ENCODE assay signal across 8 cellular contexts in genomic region chr4:2843023-2843908, GRCh38. TPM values are rescaled to one million over a fixed set of nuclear protein-coding genes. Genes with fewer than 3 reads are reported as not detected.
A peak's percentile ranks its signal among the peaks of the same experiment; 100 is the strongest.
DNase-seq lines count a peak whose midpoint lies in the region; ATAC-seq and TF ChIP-seq lines count a peak whose summit lies in the region.

Gene ADD1, plus strand, starts transcription at chr4:2843844. Its CDS starts 32,072 bp downstream, at chr4:2875916.

- H3K36me3 ChIP-seq in HUES48 (ENCODE audit: control insufficient read depth, insufficient read depth, low read length) = no peaks in the 10 kb centered on the region
- no peaks in the 10 kb centered on the region for H3K36me3 ChIP-seq in PC-3 (ENCODE audit: low read depth, low read length)
- H3K36me3 ChIP-seq in esophagus muscularis mucosa = no peaks in the 10 kb centered on the region

- peak within 1 kb of the TSS; percentile 89 for H2AFZ ChIP-seq in PC-3 (ENCODE audit: low read length)

- H3F3A ChIP-seq in PC-3 (ENCODE audit: low read length, unreplicated experiment) = no peaks in the 10 kb centered on the region

- intact Hi-C loops in PC-3 (cut with micrococcal nuclease) (loop anchor here (10.0 kb wide), 2 partner anchors 62 to 78 kb away; no protein-coding TSS in a partner anchor), esophagus muscularis mucosa (cut with DNase I) (loop anchor here (2.0 kb wide), 1 partner anchor 92 kb away; no protein-coding TSS in a partner anchor)

- peak; percentile 52 for DNase-seq in DMS 273 treated with DMSO at 0.1 percent for 48 hours (lab: John Stamatoyannopoulos, UW)
- DNase-seq in PC-3 = peak; percentile 91
- peak; percentile 99 to 100 for DNase-seq in activated T-cell treated with anti-CD3 and anti-CD28 coated beads, Interleukin-2, amount 50 U/mL, for 48 hours
- peak; percentile 99 for DNase-seq in esophagus muscularis mucosa (ENCODE audit: extremely low spot score)
- peak; percentile 90 for DNase-seq in myocyte (ENCODE audit: low read depth)
- DNase-seq in stimulated activated CD8-positive, alpha-beta memory T cell treated with anti-CD3 and anti-CD28 coated beads, Interleukin-7, amount 100 ng/mL, for 4 hours (ENCODE audit: low read depth in 2 of 2) = peak; percentile 81 to 86

- peak within 1 kb of the TSS; percentile 64; the same call in 1 of the 2 replicates for H3K9ac ChIP-seq in HUES48 (ENCODE audit: low read depth, low read length)
- H3K9ac ChIP-seq in PC-3 (ENCODE audit: low read length) = peak within 1 kb of the TSS; percentile 92

- H3K9me3 ChIP-seq in HUES48 (ENCODE audit: control insufficient read depth, insufficient read depth, low read length) (0 out of 2 replicates have a peak, but pooled peaks cover 3% of the 10 kb centered on the region), PC-3 (ENCODE audit: low read length) (no peaks in the 10 kb centered on the region), esophagus muscularis mucosa (no peaks in the 10 kb centered on the region)

- H3K9me2 ChIP-seq in PC-3 (replicated peaks; ENCODE audit: low read length) = no peaks in the 10 kb centered on the region

- TF ChIP-seq EP300 in esophagus muscularis mucosa (IDR thresholded peaks at IDR 0.05) = peak; percentile 11

- BruUV-seq in PC-3 (replicated peaks; lab: Mats Ljungman, UMichigan) = no TSS peak

- H4K20me1 ChIP-seq in PC-3 (ENCODE audit: low read length) = peaks cover 10% of the 10 kb centered on the region; the same call in 1 of the 2 replicates

- H3K4me1 ChIP-seq in HUES48 (ENCODE audit: control insufficient read depth, insufficient read depth, low read length) = peaks cover 9% of the 10 kb centered on the region
- H3K4me1 ChIP-seq in PC-3 (ENCODE audit: insufficient read depth, low read length) = peaks cover 14% of the 10 kb centered on the region
- H3K4me1 ChIP-seq in esophagus muscularis mucosa = peaks cover 27 to 50% (median 46%) of the 10 kb centered on the region in 4 donors

- peak within 1 kb of the TSS; percentile 99 for H3K4me2 ChIP-seq in PC-3 (ENCODE audit: low read length)

- CTCF ChIA-PET in PC-3 (lab: Charles Lee) = no interaction called here

- H3K27me3 ChIP-seq in HUES48 (ENCODE audit: control insufficient read depth, insufficient read depth, low read length) = no peaks in the 10 kb centered on the region
- H3K27me3 ChIP-seq in PC-3 (ENCODE audit: low read length) = no peaks in the 10 kb centered on the region
- H3K27me3 ChIP-seq in esophagus muscularis mucosa = no peaks in the 10 kb centered on the region

- ATAC-seq in GM21390 (IDR thresholded peaks at IDR 0.05; ENCODE audit: unreplicated experiment) (peak; percentile 78), PC-3 (peak; percentile 81)

- POLR2A ChIA-PET in PC-3 (lab: Charles Lee; ENCODE audit: unreplicated experiment) = interaction anchor here (0.6 kb wide), 1 partner anchor 88 kb away, joined by 3 read pairs; no protein-coding TSS in a partner anchor

- TF ChIP-seq CTCF in PC-3 (conservative IDR thresholded peaks at IDR 0.05; ENCODE audit: low read depth, low read length) (no peak), esophagus muscularis mucosa (IDR thresholded peaks at IDR 0.05) (peak in 1 of 3 experiments; percentile 15)

- H3K79me2 ChIP-seq in PC-3 (ENCODE audit: low read length) = peaks cover 43% of the 10 kb centered on the region

- TF ChIP-seq POLR2A in esophagus muscularis mucosa (IDR thresholded peaks at IDR 0.05; ENCODE audit: low read depth) = peak; percentile 79

- WGBS in esophagus muscularis mucosa = 0% methylated on average over 5 of the region's 66 CpGs

- H3K27ac ChIP-seq in HUES48 (ENCODE audit: low read depth, low read length) (peak within 1 kb of the TSS; percentile 68), PC-3 (ENCODE audit: low read length) (no peak within 1 kb of the TSS), esophagus muscularis mucosa (replicated peaks in 1 of 4) (peak within 1 kb of the TSS; percentile 81 to 98 (median 94))

- H3K4me3 ChIP-seq in HUES48 (ENCODE audit: low read depth, low read length) = peak within 1 kb of the TSS; percentile 95
- H3K4me3 ChIP-seq in PC-3 (ENCODE audit: low read length) = peak within 1 kb of the TSS; percentile 97
- peak within 1 kb of the TSS; percentile 67 to 93 (median 84) for H3K4me3 ChIP-seq in esophagus muscularis mucosa

RNA-seq across cellular contexts. Expression of gene ADD1, which starts in this region (rescaled TPM):
- total RNA-seq in PC-3 (2014; rRNA removed) (118 and 124 TPM in 2 replicates), esophagus muscularis mucosa (100 to 1,000 TPM; 253 to 402 (median 311) TPM), myocyte (121 and 142 TPM in 2 replicates)
- 208 TPM for polyA plus RNA-seq in myocyte (2012)
